Comparison of ENCODE assay signal across 1 cellular context in genomic region chr19:45710731-45711130, GRCh38.
TF ChIP-seq lines count a peak whose summit lies in the region.

No MANE protein-coding gene starts in this region.

TF ChIP-seq in GM23338, 12 proteins besides CTCF, POLR2A, EP300 and RAD21 (continued from another document):
- no peak for TF ChIP-seq REST (IDR thresholded peaks at IDR 0.05; ENCODE audit: unreplicated experiment)
- no peak for TF ChIP-seq POLR2AphosphoS5 (IDR thresholded peaks at IDR 0.05; ENCODE audit: low read depth)
- TF ChIP-seq JUNB (IDR thresholded peaks at IDR 0.05; ENCODE audit: unreplicated experiment) = no peak
- TF ChIP-seq EZH2 (IDR thresholded peaks at IDR 0.05; ENCODE audit: low read depth, unreplicated experiment) = no peak
- TF ChIP-seq ZNF331 (CRISPR knock-in tag; IDR thresholded peaks at IDR 0.05; ENCODE audit: low read depth) = no peak
- TF ChIP-seq STAT1 (IDR thresholded peaks at IDR 0.05; ENCODE audit: unreplicated experiment) = no peak
- TF ChIP-seq ETS1 (IDR thresholded peaks at IDR 0.05) = no peak
- TF ChIP-seq NANOG (IDR thresholded peaks at IDR 0.05; ENCODE audit: borderline replicate concordance) = no peak
- no peak for TF ChIP-seq ZNF114 (CRISPR knock-in tag; IDR thresholded peaks at IDR 0.05)
- no peak for TF ChIP-seq EZH2phosphoT487 (IDR thresholded peaks at IDR 0.05; ENCODE audit: unreplicated experiment)
- no peak for TF ChIP-seq ZNF462 (CRISPR knock-in tag; IDR thresholded peaks at IDR 0.05)
